ENCODE assay signal across 18 cellular contexts in the genomic region with DNA sequence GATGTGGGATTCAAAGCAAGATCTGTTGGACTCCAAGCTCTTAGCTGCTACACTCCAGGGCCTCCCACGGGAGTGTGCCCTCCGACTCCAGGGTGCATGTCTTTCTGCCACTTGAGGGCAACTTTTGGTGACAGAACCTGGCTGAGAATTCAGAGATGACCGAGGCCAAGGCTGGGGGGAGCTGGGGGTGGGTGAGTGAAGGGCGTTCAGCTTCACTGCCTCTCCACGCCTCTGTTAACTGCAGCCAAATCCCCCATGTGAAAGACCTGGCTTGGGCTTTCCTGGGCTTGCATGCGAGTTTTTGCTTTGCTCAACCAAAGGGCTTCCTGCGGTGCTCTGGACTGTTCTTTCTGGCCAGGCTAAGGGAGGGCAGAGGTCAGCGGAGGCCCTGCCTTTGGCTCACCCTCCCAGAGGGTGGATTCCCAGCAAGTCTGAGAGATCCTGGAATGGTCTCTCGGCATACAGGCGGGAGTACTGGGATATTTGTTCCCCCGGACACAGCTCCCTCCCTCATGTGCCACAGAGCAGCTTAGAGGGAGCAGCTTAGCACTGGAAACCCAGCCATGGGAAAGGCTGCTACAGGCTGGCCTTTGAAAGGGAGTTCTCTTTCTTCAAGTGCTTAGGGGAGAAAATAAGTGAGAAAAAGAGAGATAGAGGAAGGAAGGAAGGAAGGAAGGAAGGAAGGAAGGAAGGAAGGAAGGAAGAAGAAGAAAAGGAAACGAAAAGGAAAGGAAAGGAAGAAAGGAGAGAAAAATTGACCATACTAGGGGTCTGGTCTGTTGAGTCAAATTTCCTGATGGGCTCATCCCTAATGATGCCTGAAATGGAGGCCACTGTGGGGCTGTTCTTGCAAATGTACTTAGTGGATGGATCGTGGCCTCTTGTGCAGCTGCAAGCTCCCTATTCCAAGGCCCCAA.
DNase-seq lines count a peak whose midpoint lies in the region; ATAC-seq and TF ChIP-seq lines count a peak whose summit lies in the region.
"Had no signal": no experiment of that assay in that cellular context is flagged by ENCODE, and none has a peak within 500 bp of the region (broad histone marks: within the 10 kb centered on the region; RNA-seq: fewer than 3 reads in every experiment).

No MANE protein-coding gene starts in this region.

- TF ChIP-seq RAD21 in liver (IDR thresholded peaks at IDR 0.05), result no peak

- 43 to 45% methylated on average over 13 of the region's 13 CpGs for WGBS in ectodermal cell, 2 experiments
- 69% methylated on average over 13 of the region's 13 CpGs for WGBS in liver

- H3K27me3 ChIP-seq in BLaER1 treated with 17β-estradiol and CSF1 and Interleukin-3, amounts not matched to agents 10 nM and 100 nM, result no peaks in the 10 kb centered on the region
- H3K27me3 ChIP-seq in ectodermal cell (ENCODE audit: control insufficient read depth, insufficient read depth, low read length, poor library complexity, severe bottlenecking) (no peaks in the 10 kb centered on the region), liver (ENCODE audit: control insufficient read depth in 4 of 4, insufficient read depth in 4 of 4, low read length in 3 of 4) (no peaks in the 10 kb centered on the region), skeletal muscle tissue (ENCODE audit: control insufficient read depth in 3 of 3, insufficient read depth in 3 of 3, low read length in 3 of 3) (peaks cover 0 to 4% (median 0%) of the 10 kb centered on the region in 3 donors)
- H3K27me3 ChIP-seq: dorsolateral prefrontal cortex had no signal

- no peak for ATAC-seq in GM18909 (IDR thresholded peaks at IDR 0.05; ENCODE audit: poor library complexity, unreplicated experiment)
- ATAC-seq: stimulated activated naive B cell treated with anti-CD40 and anti-IgM and Interleukin-4, amounts not matched to agents 10 μg/mL and 1 μg/mL and 100 μg/mL, for 72 hours had no signal

- no peak for TF ChIP-seq CTCF in liver (IDR thresholded peaks at IDR 0.05; ENCODE audit: low read depth, low read length, missing input control)

- H3K27ac ChIP-seq in BLaER1 treated with 17β-estradiol and CSF1 and Interleukin-3, amounts not matched to agents 10 nM and 100 nM, result no peak overlapping the region
- peak overlapping the region; percentile 1 for H3K27ac ChIP-seq in ectodermal cell (ENCODE audit: insufficient read depth, low read depth, low read length, poor library complexity, severe bottlenecking)
- H3K27ac ChIP-seq in liver (ENCODE audit: low read depth in 1 of 2, low read length in 2 of 2), result no peak overlapping the region
- peak overlapping the region; percentile 68 for H3K27ac ChIP-seq in skeletal muscle tissue (ENCODE audit: low read depth, low read length)
- H3K27ac ChIP-seq: dorsolateral prefrontal cortex, KMS-11 had no signal

- H3K4me2 ChIP-seq in BLaER1 treated with 17β-estradiol and CSF1 and Interleukin-3, amounts not matched to agents 10 nM and 100 nM, result peak overlapping the region in 9 of 11 experiments; percentile 14 to 59 (median 47); a peak in 14 of 22 replicates
- H3K4me2 ChIP-seq: KMS-11, SK-N-SH, smooth muscle cell had no signal

- H3K4me3 ChIP-seq in BLaER1 treated with 17β-estradiol and CSF1 and Interleukin-3, amounts not matched to agents 10 nM and 100 nM, result no peak overlapping the region
- H3K4me3 ChIP-seq in ectodermal cell (ENCODE audit: insufficient read depth, low read depth, low read length), result no peak overlapping the region
- H3K4me3 ChIP-seq in liver (ENCODE audit: low read depth in 1 of 3, low read length in 3 of 3), result no peak overlapping the region
- no peak overlapping the region for H3K4me3 ChIP-seq in skeletal muscle tissue (ENCODE audit: low read length in 3 of 3)
- H3K4me3 ChIP-seq: dorsolateral prefrontal cortex, smooth muscle cell had no signal

- no peaks in the 10 kb centered on the region for H3K36me3 ChIP-seq in BLaER1 treated with 17β-estradiol and CSF1 and Interleukin-3, amounts not matched to agents 10 nM and 100 nM
- H3K36me3 ChIP-seq in ectodermal cell (ENCODE audit: control insufficient read depth, insufficient read depth, low read length) (no peaks in the 10 kb centered on the region), liver (ENCODE audit: control insufficient read depth in 4 of 4, insufficient read depth in 3 of 4, low read depth in 1 of 4, low read length in 3 of 4) (no peaks in the 10 kb centered on the region), skeletal muscle tissue (ENCODE audit: control insufficient read depth in 3 of 3, insufficient read depth in 3 of 3, low read length in 3 of 3) (no peaks in the 10 kb centered on the region)

- H3K9ac ChIP-seq in BLaER1 treated with 17β-estradiol and CSF1 and Interleukin-3, amounts not matched to agents 10 nM and 100 nM, result no peak overlapping the region
- H3K9ac ChIP-seq in liver (ENCODE audit: low read depth in 1 of 2, low read length in 2 of 2), result no peak overlapping the region
- peak overlapping the region in 1 of 3 donors; percentile 8 for H3K9ac ChIP-seq in skeletal muscle tissue (ENCODE audit: low read depth in 1 of 3, low read length in 3 of 3)
- H3K9ac ChIP-seq: KMS-11, SK-N-SH had no signal

- DNase-seq in HUDEP-2 (lab: John Stamatoyannopoulos, UW; ENCODE audit: unreplicated experiment in 76 of 76) (no peak), HuH-7.5 (ENCODE audit: low spot score) (no peak), kidney tubule cell (ENCODE audit: low spot score) (no peak)
- DNase-seq: activated gamma-delta T cell; dorsolateral prefrontal cortex; HFFc6; NCI-H1417 treated with DMSO at 0.1 percent for 48 hours; NCI-H226; OCI-M1; SK-N-SH; stimulated activated naive B cell treated with anti-CD40 and anti-IgM and Interleukin-4, amounts not matched to agents 10 μg/mL and 1 μg/mL and 100 μg/mL, for 72 hours had no signal

- H3K9me3 ChIP-seq in BLaER1 treated with 17β-estradiol and CSF1 and Interleukin-3, amounts not matched to agents 10 nM and 100 nM (replicated peaks in 1 of 11), result peaks cover 0 to 11% (median 7%) of the 10 kb centered on the region in 11 experiments; a peak in 10 of 22 replicates
- H3K9me3 ChIP-seq in ectodermal cell (ENCODE audit: control insufficient read depth, low read length) (no peaks in the 10 kb centered on the region), liver (ENCODE audit: control insufficient read depth in 4 of 4, low read length in 3 of 4) (peaks cover 0 to 3% (median 0%) of the 10 kb centered on the region in 4 donors), skeletal muscle tissue (ENCODE audit: control insufficient read depth in 3 of 3, low read length in 3 of 3) (no peaks in the 10 kb centered on the region)
- H3K9me3 ChIP-seq: SK-N-SH had no signal

- H4K20me1 ChIP-seq in BLaER1 treated with 17β-estradiol and CSF1 and Interleukin-3, amounts not matched to agents 10 nM and 100 nM, result no peaks in the 10 kb centered on the region

- H3K4me1 ChIP-seq in BLaER1 treated with 17β-estradiol and CSF1 and Interleukin-3, amounts not matched to agents 10 nM and 100 nM, result peaks cover 0 to 16% (median 12%) of the 10 kb centered on the region in 10 experiments; a peak in 15 of 20 replicates
- H3K4me1 ChIP-seq in ectodermal cell (ENCODE audit: control insufficient read depth, insufficient read depth, low read length) (peaks cover 50% of the 10 kb centered on the region), liver (ENCODE audit: control insufficient read depth in 4 of 4, insufficient read depth in 4 of 4, low read length in 3 of 4) (no peaks in the 10 kb centered on the region), skeletal muscle tissue (ENCODE audit: control insufficient read depth in 3 of 3, insufficient read depth in 3 of 3, low read length in 3 of 3) (peaks cover 12 to 27% (median 18%) of the 10 kb centered on the region in 3 donors)

TF ChIP-seq in liver, 16 proteins besides CTCF, POLR2A, EP300 and RAD21:
- TF ChIP-seq, protein P1, sequence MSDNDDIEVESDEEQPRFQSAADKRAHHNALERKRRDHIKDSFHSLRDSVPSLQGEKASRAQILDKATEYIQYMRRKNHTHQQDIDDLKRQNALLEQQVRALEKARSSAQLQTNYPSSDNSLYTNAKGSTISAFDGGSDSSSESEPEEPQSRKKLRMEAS (IDR thresholded peaks at IDR 0.05), result no peak
- TF ChIP-seq GABPA (IDR thresholded peaks at IDR 0.05 in 1 of 2, conservative IDR thresholded peaks at IDR 0.05 in 1 of 2) (no peak), NR2F2 (IDR thresholded peaks at IDR 0.05) (peak; percentile 92)
TF ChIP-seq in liver: peak in this region for 1.

Comparison
In these comparisons a context has a peak if more than half of its experiments do, and no peak if none do; other contexts are left out.
1. H3K27ac ChIP-seq: peak in ectodermal cell (single experiment) and skeletal muscle tissue (single experiment); none in BLaER1 treated with 17β-estradiol and CSF1 and Interleukin-3, amounts not matched to agents 10 nM and 100 nM (0 of 11) and liver (0 of 2).